Comparison of ENCODE assay signal across 29 cellular contexts in the genomic region with DNA sequence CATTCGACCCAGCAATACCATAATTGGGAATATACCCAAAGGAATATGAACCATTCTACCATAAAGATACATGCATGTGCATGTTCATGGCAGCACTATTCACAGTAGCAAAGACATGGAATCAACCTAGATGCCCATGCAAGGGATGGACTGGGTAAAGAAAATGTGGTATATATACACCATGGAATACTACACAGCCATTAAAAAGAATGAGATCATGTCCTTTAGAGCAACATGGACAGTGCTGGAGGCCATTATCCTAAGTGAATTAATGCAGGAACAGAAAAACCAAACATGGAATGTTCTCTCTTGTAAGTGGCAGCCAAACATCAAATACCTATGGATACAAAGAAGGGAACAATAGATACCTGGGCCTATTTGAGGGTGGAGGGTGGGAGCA. TPM values are rescaled to one million over a fixed set of nuclear protein-coding genes. Genes with fewer than 3 reads are reported as not detected.
"Had no signal": no experiment of that assay in that cellular context is flagged by ENCODE, and none has a peak within 500 bp of the region (broad histone marks: within the 10 kb centered on the region; RNA-seq: fewer than 3 reads in every experiment).

No MANE protein-coding gene starts in this region.

- DNase-seq: natural killer cell; occipital lobe; ovary; posterior cingulate gyrus; psoas muscle; right cardiac atrium; right lobe of liver; sigmoid colon; small intestine; stimulated activated CD4-positive, alpha-beta T cell treated with anti-CD3 and anti-CD28 coated beads, Interleukin-15, amount 100 ng/mL, for 24 hours; stimulated activated CD4-positive, alpha-beta T cell treated with anti-CD3 and anti-CD28 coated beads, Interleukin-2, amount 100 ng/mL, for 24 hours; stimulated activated CD4-positive, alpha-beta T cell treated with anti-CD3 and anti-CD28 coated beads, Interleukin-2, amount 100 ng/mL, for 48 hours; stimulated activated CD4-positive, alpha-beta T cell treated with anti-CD3 and anti-CD28 coated beads, Interleukin-4, amount 100 ng/mL, for 24 hours; stimulated activated naive B cell treated with anti-CD40 and anti-IgM and Interleukin-4, amounts not matched to agents 10 μg/mL and 1 μg/mL and 100 μg/mL, for 72 hours; stimulated activated naive CD4-positive, alpha-beta T cell treated with Interleukin-2 at 50 U/mL for 16 hours; stomach; thyroid gland; upper lobe of right lung; uterus had no signal

- H3K27me3 ChIP-seq: neural progenitor cell, ovary, right lobe of liver, sigmoid colon, stomach, thyroid gland, tibial nerve, upper lobe of right lung, uterus had no signal

- H3K27ac ChIP-seq: neural progenitor cell, ovary, parathyroid adenoma, psoas muscle, right lobe of liver, sigmoid colon, stomach, thoracic aorta, thyroid gland, tibial nerve, upper lobe of right lung, uterus had no signal

- H3K9me3 ChIP-seq: ovary, psoas muscle, right lobe of liver, sigmoid colon, stomach, thoracic aorta, thyroid gland, tibial nerve, upper lobe of right lung, uterus had no signal

- ATAC-seq: natural killer cell; psoas muscle; right cardiac atrium; right lobe of liver; stimulated activated effector memory CD8-positive, alpha-beta T cell treated with anti-CD3 and anti-CD28 coated beads, Interleukin-12 subunit alpha, Interleukin-12 subunit beta, amount 100 ng/mL, for 72 hours; stimulated activated naive B cell treated with anti-CD40 and anti-IgM and Interleukin-4, amounts not matched to agents 10 μg/mL and 1 μg/mL and 100 μg/mL, for 72 hours; upper lobe of right lung had no signal

- H3K4me2 ChIP-seq: neural progenitor cell had no signal

- H3K9ac ChIP-seq: neural progenitor cell, parathyroid adenoma had no signal

- H3K4me3 ChIP-seq: neural progenitor cell, ovary, psoas muscle, right lobe of liver, sigmoid colon, stomach, thoracic aorta, thyroid gland, tibial nerve, upper lobe of right lung, uterus had no signal

- H2AFZ ChIP-seq: neural progenitor cell, parathyroid adenoma had no signal

- H3K36me3 ChIP-seq: neural progenitor cell, ovary, right lobe of liver, sigmoid colon, stomach, thoracic aorta, thyroid gland, tibial nerve, upper lobe of right lung, uterus had no signal

- FAIRE-seq: small intestine had no signal

- H3K4me1 ChIP-seq: parathyroid adenoma, thyroid gland, upper lobe of right lung, uterus had no signal

RNA-seq across cellular contexts. Expression of gene ISL2, which starts 32.7 kb away (rescaled TPM):
- total RNA-seq: natural killer cell, occipital lobe, ovary, psoas muscle, right cardiac atrium, right lobe of liver, skeletal muscle tissue, subcutaneous adipose tissue, temporal lobe, thoracic aorta, thyroid gland, tibial nerve, upper lobe of right lung had no signal
- polyA plus RNA-seq: neural cell, ovary, psoas muscle, urinary bladder had no signal
